22 cellular contexts compared by ENCODE assay signal in the genomic region with DNA sequence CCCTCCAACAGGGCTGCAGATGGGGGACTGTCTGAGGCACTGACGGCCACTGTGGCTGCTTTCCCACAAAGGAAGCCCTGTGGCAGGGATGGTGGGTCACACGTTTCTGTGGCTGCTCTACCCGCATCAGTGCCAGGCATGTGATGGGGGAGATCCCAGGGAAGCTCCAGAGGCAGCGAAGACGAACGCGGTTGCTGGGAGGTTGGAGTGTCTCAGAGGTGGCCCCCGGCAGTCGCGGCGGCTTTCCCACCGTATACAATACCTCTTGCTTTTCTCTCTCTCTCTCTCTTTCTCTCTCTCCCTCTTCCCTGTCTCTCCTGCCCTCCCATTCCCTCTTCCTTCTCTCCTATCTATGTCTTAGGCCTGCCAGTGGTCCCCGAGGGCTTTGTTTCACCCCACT. TPM values are rescaled to one million over a fixed set of nuclear protein-coding genes. Genes with fewer than 3 reads are reported as not detected.
A peak's percentile ranks its signal among the peaks of the same experiment; 100 is the strongest.
DNase-seq lines count a peak whose midpoint lies in the region; ATAC-seq and TF ChIP-seq lines count a peak whose summit lies in the region.
"Had no signal": no experiment of that assay in that cellular context is flagged by ENCODE, and none has a peak within 500 bp of the region (broad histone marks: within the 10 kb centered on the region; RNA-seq: fewer than 3 reads in every experiment).

No MANE protein-coding gene starts in this region.

- no peak overlapping the region for H3K4me3 Mint-ChIP-seq in activated naive CD4-positive, alpha-beta T cell treated with anti-CD3 and anti-CD28 coated beads, Interleukin-2, amount 10 ng/mL, durations not matched to agents 7 days and 5 days
- H3K4me3 Mint-ChIP-seq in Caco-2 (ENCODE audit: unreplicated experiment) (no peak overlapping the region), WTC11 (no peak overlapping the region)
- H3K4me3 Mint-ChIP-seq in effector memory CD8-positive, alpha-beta T cell: no peak overlapping the region
- no peak overlapping the region for H3K4me3 Mint-ChIP-seq in stimulated activated effector memory CD8-positive, alpha-beta T cell treated with anti-CD3 and anti-CD28 coated beads, Interleukin-12 subunit alpha, Interleukin-12 subunit beta, amount 100 ng/mL, for 72 hours

- intact Hi-C loops in Caco-2 (cut with micrococcal nuclease; ENCODE audit: unreplicated experiment): no loop called here

- peak overlapping the region; percentile 44 to 55 for H3K27ac Mint-ChIP-seq in activated naive CD4-positive, alpha-beta T cell treated with anti-CD3 and anti-CD28 coated beads, Interleukin-2, amount 50 U/mL, for 72 hours
- H3K27ac Mint-ChIP-seq in activated naive CD4-positive, alpha-beta T cell treated with anti-CD3 and anti-CD28 coated beads, Interleukin-2, amount 10 ng/mL, durations not matched to agents 7 days and 5 days: no peak overlapping the region
- H3K27ac Mint-ChIP-seq in Caco-2 (ENCODE audit: unreplicated experiment) (peak overlapping the region; percentile 33), WTC11 (no peak overlapping the region)
- H3K27ac Mint-ChIP-seq in effector memory CD8-positive, alpha-beta T cell: peak overlapping the region; percentile 83
- H3K27ac Mint-ChIP-seq in stimulated activated effector memory CD8-positive, alpha-beta T cell treated with anti-CD3 and anti-CD28 coated beads, Interleukin-12 subunit alpha, Interleukin-12 subunit beta, amount 100 ng/mL, for 72 hours: peak overlapping the region; percentile 77

- no peaks in the 10 kb centered on the region for H3K9me3 Mint-ChIP-seq in activated naive CD4-positive, alpha-beta T cell treated with anti-CD3 and anti-CD28 coated beads, Interleukin-2, amount 50 U/mL, for 72 hours
- no peaks in the 10 kb centered on the region for H3K9me3 Mint-ChIP-seq in activated naive CD4-positive, alpha-beta T cell treated with anti-CD3 and anti-CD28 coated beads, Interleukin-2, amount 10 ng/mL, durations not matched to agents 7 days and 5 days
- H3K9me3 Mint-ChIP-seq in Caco-2 (ENCODE audit: unreplicated experiment) (no peaks in the 10 kb centered on the region), WTC11 (no peaks in the 10 kb centered on the region)
- H3K9me3 Mint-ChIP-seq in effector memory CD8-positive, alpha-beta T cell: no peaks in the 10 kb centered on the region
- H3K9me3 Mint-ChIP-seq in stimulated activated effector memory CD8-positive, alpha-beta T cell treated with anti-CD3 and anti-CD28 coated beads, Interleukin-12 subunit alpha, Interleukin-12 subunit beta, amount 100 ng/mL, for 72 hours: no peaks in the 10 kb centered on the region

- H3K4me3 ChIP-seq in Caco-2 (ENCODE audit: low read depth, low read length): no peak overlapping the region
- H3K4me3 ChIP-seq in gastroesophageal sphincter: no peak overlapping the region
- H3K4me3 ChIP-seq: BLaER1 had no signal

- peaks cover 21% of the 10 kb centered on the region for H3K4me1 ChIP-seq in Caco-2
- H3K4me1 ChIP-seq in gastroesophageal sphincter: no peaks in the 10 kb centered on the region

- BruUV-seq in Caco-2 (replicated peaks; lab: Mats Ljungman, UMichigan): no TSS peak

- H3K4me1 Mint-ChIP-seq in activated naive CD4-positive, alpha-beta T cell treated with anti-CD3 and anti-CD28 coated beads, Interleukin-2, amount 10 ng/mL, durations not matched to agents 7 days and 5 days: peaks cover 16% of the 10 kb centered on the region
- H3K4me1 Mint-ChIP-seq in Caco-2 (ENCODE audit: low read depth, unreplicated experiment) (peaks cover 14% of the 10 kb centered on the region), WTC11 (no peaks in the 10 kb centered on the region)
- no peaks in the 10 kb centered on the region for H3K4me1 Mint-ChIP-seq in effector memory CD8-positive, alpha-beta T cell (ENCODE audit: low read depth in 2 of 2)
- no peaks in the 10 kb centered on the region for H3K4me1 Mint-ChIP-seq in stimulated activated effector memory CD8-positive, alpha-beta T cell treated with anti-CD3 and anti-CD28 coated beads, Interleukin-12 subunit alpha, Interleukin-12 subunit beta, amount 100 ng/mL, for 72 hours

- H3K27me3 Mint-ChIP-seq in activated naive CD4-positive, alpha-beta T cell treated with anti-CD3 and anti-CD28 coated beads, Interleukin-2, amount 10 ng/mL, durations not matched to agents 7 days and 5 days: no peaks in the 10 kb centered on the region
- H3K27me3 Mint-ChIP-seq in Caco-2 (ENCODE audit: insufficient read depth, unreplicated experiment): peaks cover 4% of the 10 kb centered on the region
- H3K27me3 Mint-ChIP-seq in effector memory CD8-positive, alpha-beta T cell: no peaks in the 10 kb centered on the region
- H3K27me3 Mint-ChIP-seq in WTC11 (ENCODE audit: low read depth): 0 out of 2 replicates have a peak, but pooled peaks cover 2% of the 10 kb centered on the region

- H3K9me3 ChIP-seq in Caco-2 (no peaks in the 10 kb centered on the region), gastroesophageal sphincter (no peaks in the 10 kb centered on the region)
- H3K9me3 ChIP-seq: BLaER1 had no signal

- peaks cover 37 to 54% of the 10 kb centered on the region in 2 donors for H3K36me3 Mint-ChIP-seq in activated naive CD4-positive, alpha-beta T cell treated with anti-CD3 and anti-CD28 coated beads, Interleukin-2, amount 50 U/mL, for 72 hours
- peaks cover 91% of the 10 kb centered on the region for H3K36me3 Mint-ChIP-seq in activated naive CD4-positive, alpha-beta T cell treated with anti-CD3 and anti-CD28 coated beads, Interleukin-2, amount 10 ng/mL, durations not matched to agents 7 days and 5 days
- H3K36me3 Mint-ChIP-seq in Caco-2 (ENCODE audit: insufficient read depth, unreplicated experiment) (no peaks in the 10 kb centered on the region), WTC11 (peaks cover 59% of the 10 kb centered on the region)
- peaks cover 79% of the 10 kb centered on the region for H3K36me3 Mint-ChIP-seq in effector memory CD8-positive, alpha-beta T cell (ENCODE audit: insufficient read depth)
- H3K36me3 Mint-ChIP-seq in stimulated activated effector memory CD8-positive, alpha-beta T cell treated with anti-CD3 and anti-CD28 coated beads, Interleukin-12 subunit alpha, Interleukin-12 subunit beta, amount 100 ng/mL, for 72 hours: peaks cover 100% of the 10 kb centered on the region

- H3K27me3 ChIP-seq in Caco-2 (replicated peaks; ENCODE audit: control insufficient read depth, insufficient read depth, low read length) (no peaks in the 10 kb centered on the region), gastroesophageal sphincter (no peaks in the 10 kb centered on the region)
- H3K27me3 ChIP-seq: BLaER1 had no signal

- POLR2A ChIA-PET in Caco-2 (lab: Charles Lee) (no interaction called here), WTC11 (lab: Charles Lee) (no interaction called here)

- WGBS in gastroesophageal sphincter (ENCODE audit: low coverage in 1 of 2), 2 donors: 90 to 95% methylated on average over 11 of the region's 13 CpGs

- no peak for DNase-seq in activated naive CD4-positive, alpha-beta T cell treated with anti-CD3 and anti-CD28 coated beads, Interleukin-2, amount 50 U/mL, for 72 hours (ENCODE audit: low spot score in 2 of 2)
- DNase-seq in activated naive CD4-positive, alpha-beta T cell treated with anti-CD3 and anti-CD28 coated beads, Interleukin-2, amount 10 ng/mL, durations not matched to agents 7 days and 5 days: no peak
- no peak for DNase-seq in Caco-2
- DNase-seq in effector memory CD8-positive, alpha-beta T cell: no peak
- no peak for DNase-seq in stimulated activated effector memory CD8-positive, alpha-beta T cell treated with anti-CD3 and anti-CD28 coated beads, Interleukin-12 subunit alpha, Interleukin-12 subunit beta, amount 100 ng/mL, for 72 hours (ENCODE audit: low spot score in 2 of 2)
- DNase-seq in T1000 (lab: John Stamatoyannopoulos, UW): no peak
- DNase-seq in WTC11 (ENCODE audit: low spot score): no peak
- DNase-seq: DMS53, GDM1, GOT3, IMR-90, NCI-H1092 treated with DMSO at 0.1 percent for 48 hours, NCI-H1436 treated with DMSO at 0.1 percent for 48 hours, NCI-H2029 treated with DMSO at 0.1 percent for 48 hours, NCI-H2171, NCI-H524 treated with DMSO at 0.1 percent for 48 hours, NCI-H82, SIG-M5 had no signal

- no peak for ATAC-seq in activated naive CD4-positive, alpha-beta T cell treated with anti-CD3 and anti-CD28 coated beads, Interleukin-2, amount 50 U/mL, for 72 hours
- ATAC-seq in effector memory CD8-positive, alpha-beta T cell (replicated peaks): no peak
- ATAC-seq in stimulated activated effector memory CD8-positive, alpha-beta T cell treated with anti-CD3 and anti-CD28 coated beads, Interleukin-12 subunit alpha, Interleukin-12 subunit beta, amount 100 ng/mL, for 72 hours: no peak
- ATAC-seq in gastroesophageal sphincter (no peak), WTC11 (no peak)
- ATAC-seq: Panc1 had no signal

- H3K27ac ChIP-seq in gastroesophageal sphincter: no peak overlapping the region
- H3K27ac ChIP-seq: BLaER1, KMS-11 had no signal

- no peaks in the 10 kb centered on the region for H3K36me3 ChIP-seq in Caco-2 (ENCODE audit: control insufficient read depth, insufficient read depth, low read length)
- H3K36me3 ChIP-seq in gastroesophageal sphincter: peaks cover 0 to 54% of the 10 kb centered on the region in 2 donors

- TF ChIP-seq CTCF in Caco-2 (IDR thresholded peaks at IDR 0.05; ENCODE audit: insufficient read depth in 1 of 2, low read depth in 1 of 2, low read length in 1 of 2, severe bottlenecking in 1 of 2, unreplicated experiment in 1 of 2) (no peak), gastroesophageal sphincter (IDR thresholded peaks at IDR 0.05) (no peak), WTC11 (IDR thresholded peaks at IDR 0.05) (no peak)

- TF ChIP-seq POLR2A in gastroesophageal sphincter (IDR thresholded peaks at IDR 0.05): no peak

- CTCF ChIA-PET in activated naive CD4-positive, alpha-beta T cell treated with anti-CD3 and anti-CD28 coated beads, Interleukin-2, amount 10 ng/mL, durations not matched to agents 7 days and 5 days (lab: Charles Lee): interaction anchor here (1.6 kb wide), 1 partner anchor 15 kb away, joined by 10 read pairs; no protein-coding TSS in a partner anchor
- CTCF ChIA-PET in Caco-2 (lab: Charles Lee) (no interaction called here), WTC11 (lab: Charles Lee) (interaction anchor here (0.6 to 2.5 kb wide), 9 partner anchors 19 to 174 kb away, joined by 3 to 17 read pairs (median 5); no protein-coding TSS in a partner anchor)

- TF ChIP-seq EP300 in gastroesophageal sphincter (IDR thresholded peaks at IDR 0.05): no peak

TF ChIP-seq in WTC11, 78 proteins besides CTCF, POLR2A, EP300 and RAD21 (continues in another document):
- TF ChIP-seq SMAD4 (CRISPR knock-in tag; IDR thresholded peaks at IDR 0.05) (no peak), FOXJ3 (CRISPR knock-in tag; IDR thresholded peaks at IDR 0.05; ENCODE audit: borderline replicate concordance) (no peak), ZNF138 (CRISPR knock-in tag; conservative IDR thresholded peaks at IDR 0.05) (no peak), TP53 (CRISPR knock-in tag; IDR thresholded peaks at IDR 0.05) (no peak), EMX1 (CRISPR knock-in tag; IDR thresholded peaks at IDR 0.05) (no peak), GRHL2 (CRISPR knock-in tag; IDR thresholded peaks at IDR 0.05; ENCODE audit: insufficient replicate concordance, severe bottlenecking) (no peak), SOX15 (CRISPR knock-in tag; IDR thresholded peaks at IDR 0.05) (no peak), ETV6 (CRISPR knock-in tag; IDR thresholded peaks at IDR 0.05) (no peak)

RNA-seq across cellular contexts. Expression of a gene that starts 56.7 kb away (rescaled TPM):
- total RNA-seq in activated naive CD4-positive, alpha-beta T cell treated with anti-CD3 and anti-CD28 coated beads, Interleukin-2, amount 50 U/mL, for 72 hours: 100 to 1,000 TPM; 335 to 493 TPM
- total RNA-seq in Caco-2 (2022) (10.2 and 14.3 TPM in 2 replicates), gastroesophageal sphincter (10 to 100 TPM; 13.7 to 50.6 (median 23.1) TPM), WTC11 (2021) (95.3 to 102 TPM (median 101 TPM) in 3 replicates)

Comparison
In these comparisons a context has a peak if more than half of its experiments do, and no peak if none do; other contexts are left out.
1. H3K27ac Mint-ChIP-seq: peak in activated naive CD4-positive, alpha-beta T cell treated with anti-CD3 and anti-CD28 coated beads, Interleukin-2, amount 50 U/mL, for 72 hours (2 of 2), Caco-2 (single experiment), effector memory CD8-positive, alpha-beta T cell (2 of 2) and stimulated activated effector memory CD8-positive, alpha-beta T cell treated with anti-CD3 and anti-CD28 coated beads, Interleukin-12 subunit alpha, Interleukin-12 subunit beta, amount 100 ng/mL, for 72 hours (single experiment); none in activated naive CD4-positive, alpha-beta T cell treated with anti-CD3 and anti-CD28 coated beads, Interleukin-2, amount 10 ng/mL, durations not matched to agents 7 days and 5 days (single experiment) and WTC11 (single experiment).